1 cellular context compared by ENCODE assay signal in the genomic region with DNA sequence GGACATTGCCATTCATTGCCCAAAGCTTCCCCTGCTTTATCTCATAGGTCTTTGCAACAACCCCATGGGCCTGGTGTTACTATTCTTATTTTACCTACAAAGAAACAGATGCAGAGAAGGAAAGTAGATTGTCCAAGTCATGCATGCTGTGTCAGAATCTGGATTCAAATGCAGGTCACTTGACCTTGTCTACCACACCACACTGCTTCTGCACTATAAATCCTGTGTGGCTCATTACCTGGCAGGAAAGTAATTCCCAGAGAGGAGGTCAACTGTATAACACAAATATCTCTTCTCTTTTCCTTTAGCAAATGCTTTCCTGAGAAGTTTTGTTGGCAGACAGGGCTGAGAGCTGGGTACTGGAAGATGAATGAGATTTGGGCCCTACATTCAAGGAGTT.
TF ChIP-seq lines count a peak whose summit lies in the region.

No MANE protein-coding gene starts in this region.

TF ChIP-seq in GM23338, 12 proteins besides CTCF, POLR2A, EP300 and RAD21 (continued from another document):
- TF ChIP-seq, protein P1, sequence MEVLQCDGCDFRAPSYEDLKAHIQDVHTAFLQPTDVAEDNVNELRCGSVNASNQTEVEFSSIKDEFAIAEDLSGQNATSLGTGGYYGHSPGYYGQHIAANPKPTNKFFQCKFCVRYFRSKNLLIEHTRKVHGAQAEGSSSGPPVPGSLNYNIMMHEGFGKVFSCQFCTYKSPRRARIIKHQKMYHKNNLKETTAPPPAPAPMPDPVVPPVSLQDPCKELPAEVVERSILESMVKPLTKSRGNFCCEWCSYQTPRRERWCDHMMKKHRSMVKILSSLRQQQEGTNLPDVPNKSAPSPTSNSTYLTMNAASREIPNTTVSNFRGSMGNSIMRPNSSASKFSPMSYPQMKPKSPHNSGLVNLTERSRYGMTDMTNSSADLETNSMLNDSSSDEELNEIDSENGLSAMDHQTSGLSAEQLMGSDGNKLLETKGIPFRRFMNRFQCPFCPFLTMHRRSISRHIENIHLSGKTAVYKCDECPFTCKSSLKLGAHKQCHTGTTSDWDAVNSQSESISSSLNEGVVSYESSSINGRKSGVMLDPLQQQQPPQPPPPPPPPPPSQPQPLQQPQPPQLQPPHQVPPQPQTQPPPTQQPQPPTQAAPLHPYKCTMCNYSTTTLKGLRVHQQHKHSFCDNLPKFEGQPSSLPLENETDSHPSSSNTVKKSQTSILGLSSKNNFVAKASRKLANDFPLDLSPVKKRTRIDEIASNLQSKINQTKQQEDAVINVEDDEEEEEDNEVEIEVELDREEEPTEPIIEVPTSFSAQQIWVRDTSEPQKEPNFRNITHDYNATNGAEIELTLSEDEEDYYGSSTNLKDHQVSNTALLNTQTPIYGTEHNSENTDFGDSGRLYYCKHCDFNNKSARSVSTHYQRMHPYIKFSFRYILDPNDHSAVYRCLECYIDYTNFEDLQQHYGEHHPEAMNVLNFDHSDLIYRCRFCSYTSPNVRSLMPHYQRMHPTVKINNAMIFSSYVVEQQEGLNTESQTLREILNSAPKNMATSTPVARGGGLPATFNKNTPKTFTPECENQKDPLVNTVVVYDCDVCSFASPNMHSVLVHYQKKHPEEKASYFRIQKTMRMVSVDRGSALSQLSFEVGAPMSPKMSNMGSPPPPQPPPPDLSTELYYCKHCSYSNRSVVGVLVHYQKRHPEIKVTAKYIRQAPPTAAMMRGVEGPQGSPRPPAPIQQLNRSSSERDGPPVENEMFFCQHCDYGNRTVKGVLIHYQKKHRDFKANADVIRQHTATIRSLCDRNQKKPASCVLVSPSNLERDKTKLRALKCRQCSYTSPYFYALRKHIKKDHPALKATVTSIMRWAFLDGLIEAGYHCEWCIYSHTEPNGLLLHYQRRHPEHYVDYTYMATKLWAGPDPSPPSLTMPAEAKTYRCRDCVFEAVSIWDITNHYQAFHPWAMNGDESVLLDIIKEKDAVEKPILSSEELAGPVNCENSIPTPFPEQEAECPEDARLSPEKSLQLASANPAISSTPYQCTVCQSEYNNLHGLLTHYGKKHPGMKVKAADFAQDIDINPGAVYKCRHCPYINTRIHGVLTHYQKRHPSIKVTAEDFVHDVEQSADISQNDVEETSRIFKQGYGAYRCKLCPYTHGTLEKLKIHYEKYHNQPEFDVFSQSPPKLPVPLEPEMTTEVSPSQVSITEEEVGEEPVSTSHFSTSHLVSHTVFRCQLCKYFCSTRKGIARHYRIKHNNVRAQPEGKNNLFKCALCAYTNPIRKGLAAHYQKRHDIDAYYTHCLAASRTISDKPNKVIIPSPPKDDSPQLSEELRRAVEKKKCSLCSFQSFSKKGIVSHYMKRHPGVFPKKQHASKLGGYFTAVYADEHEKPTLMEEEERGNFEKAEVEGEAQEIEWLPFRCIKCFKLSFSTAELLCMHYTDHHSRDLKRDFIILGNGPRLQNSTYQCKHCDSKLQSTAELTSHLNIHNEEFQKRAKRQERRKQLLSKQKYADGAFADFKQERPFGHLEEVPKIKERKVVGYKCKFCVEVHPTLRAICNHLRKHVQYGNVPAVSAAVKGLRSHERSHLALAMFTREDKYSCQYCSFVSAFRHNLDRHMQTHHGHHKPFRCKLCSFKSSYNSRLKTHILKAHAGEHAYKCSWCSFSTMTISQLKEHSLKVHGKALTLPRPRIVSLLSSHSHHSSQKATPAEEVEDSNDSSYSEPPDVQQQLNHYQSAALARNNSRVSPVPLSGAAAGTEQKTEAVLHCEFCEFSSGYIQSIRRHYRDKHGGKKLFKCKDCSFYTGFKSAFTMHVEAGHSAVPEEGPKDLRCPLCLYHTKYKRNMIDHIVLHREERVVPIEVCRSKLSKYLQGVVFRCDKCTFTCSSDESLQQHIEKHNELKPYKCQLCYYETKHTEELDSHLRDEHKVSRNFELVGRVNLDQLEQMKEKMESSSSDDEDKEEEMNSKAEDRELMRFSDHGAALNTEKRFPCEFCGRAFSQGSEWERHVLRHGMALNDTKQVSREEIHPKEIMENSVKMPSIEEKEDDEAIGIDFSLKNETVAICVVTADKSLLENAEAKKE (CRISPR knock-in tag; IDR thresholded peaks at IDR 0.05), result no peak
- TF ChIP-seq NANOG (IDR thresholded peaks at IDR 0.05; ENCODE audit: borderline replicate concordance) (no peak), POLR2AphosphoS5 (IDR thresholded peaks at IDR 0.05; ENCODE audit: low read depth) (no peak), EZH2phosphoT487 (IDR thresholded peaks at IDR 0.05; ENCODE audit: unreplicated experiment) (no peak), CREB1 (CRISPR knock-in tag; IDR thresholded peaks at IDR 0.05; ENCODE audit: low read depth) (no peak)
